Comparison of ENCODE assay signal across 22 cellular contexts in genomic region chr5:139884144-139884543, GRCh38.
A peak's percentile ranks its signal among the peaks of the same experiment; 100 is the strongest.
DNase-seq lines count a peak whose midpoint lies in the region; ATAC-seq, FAIRE-seq and TF ChIP-seq lines count a peak whose summit lies in the region.
"Had no signal": no experiment of that assay in that cellular context is flagged by ENCODE, and none has a peak within 500 bp of the region (broad histone marks: within the 10 kb centered on the region; RNA-seq: fewer than 3 reads in every experiment).

No MANE protein-coding gene starts in this region.

- H3K9me3 ChIP-seq in H1 (ENCODE audit: insufficient read depth in 2 of 2, low read depth in 1 of 2, low read length in 1 of 2) (no peaks in the 10 kb centered on the region), heart right ventricle (no peaks in the 10 kb centered on the region), prostate gland (no peaks in the 10 kb centered on the region)
- H3K9me3 ChIP-seq: MG63 had no signal

- 0 out of 2 replicates have a peak overlapping the region, but pooled peaks have one; percentile 17 for H2BK12ac ChIP-seq in H1 (ENCODE audit: low read depth, low read length)

- TF ChIP-seq EP300 in H1 (IDR thresholded peaks at IDR 0.05; ENCODE audit: borderline replicate concordance in 1 of 2, low read depth in 2 of 2, low read length in 2 of 2) = no peak

- no peak overlapping the region for H2AFZ ChIP-seq in H1 (ENCODE audit: low read length)
- H2AFZ ChIP-seq: GM23338 had no signal

- no peak overlapping the region for H3K9ac ChIP-seq in H1 (replicated peaks in 1 of 4; ENCODE audit: extremely low read depth in 1 of 4, low read depth in 3 of 4, low read length in 3 of 4)

- ATAC-seq in heart right ventricle (peak; percentile 50 to 92 (median 77)), GM19324 (IDR thresholded peaks at IDR 0.05; ENCODE audit: low FRiP score, unreplicated experiment) (no peak), GM21717 (IDR thresholded peaks at IDR 0.05; ENCODE audit: unreplicated experiment) (no peak)
- ATAC-seq: GM23338, HCT116, SK-N-SH treated with all-trans-retinoic acid at 6 μM for 48 hours had no signal

- H3K23ac ChIP-seq in H1 (ENCODE audit: insufficient read length) = no peak overlapping the region

- H3K56ac ChIP-seq in H1 (replicated peaks; ENCODE audit: insufficient read length, low read depth, low read length) = no peak overlapping the region

- no peak for TF ChIP-seq RAD21 in H1 (IDR thresholded peaks at IDR 0.05 in 1 of 2, conservative IDR thresholded peaks at IDR 0.05 in 1 of 2; ENCODE audit: low read depth in 2 of 2, low read length in 2 of 2)

- intact Hi-C loops in heart right ventricle (cut with DNase I) (loop anchor here in 1 of 10 donors (5.0 kb wide), 1 partner anchor 68 kb away; no protein-coding TSS in a partner anchor), prostate gland (cut with DNase I) (no loop called here)

- no peak overlapping the region for H4K91ac ChIP-seq in H1 (replicated peaks; ENCODE audit: insufficient read length, low read length)

- H3K4me1 ChIP-seq in H1 (replicated peaks in 1 of 4; ENCODE audit: control insufficient read depth in 3 of 4, insufficient read depth in 4 of 4, low read length in 3 of 4) = peaks cover 0 to 9% (median 0%) of the 10 kb centered on the region in 4 experiments; a peak in 3 of 7 replicates
- H3K4me1 ChIP-seq in heart right ventricle = peaks cover 0 to 48% (median 20%) of the 10 kb centered on the region in 9 donors
- H3K4me1 ChIP-seq in prostate gland (replicated peaks) = no peaks in the 10 kb centered on the region

- no peak overlapping the region for H2BK5ac ChIP-seq in H1 (ENCODE audit: low read depth, low read length)

- POLR2A ChIA-PET in H1 (lab: Charles Lee; ENCODE audit: partially characterized antibody) = no interaction called here

- H3K4me2 ChIP-seq in H1 (ENCODE audit: insufficient read depth in 1 of 2, low read depth in 2 of 2, low read length in 2 of 2) = no peak overlapping the region
- H3K4me2 ChIP-seq: GM23338 had no signal

- no peak for FAIRE-seq in H1 (lab: Jason Lieb, UNC)
- FAIRE-seq: GM12892 had no signal

- H3K27me3 ChIP-seq in H1 (replicated peaks in 1 of 4; ENCODE audit: control insufficient read depth in 3 of 4, extremely low read depth in 1 of 4, insufficient read depth in 3 of 4, low read length in 3 of 4) (peaks cover 0 to 2% (median under 1%) of the 10 kb centered on the region in 4 experiments; a peak in 3 of 7 replicates), heart right ventricle (no peaks in the 10 kb centered on the region), prostate gland (replicated peaks; ENCODE audit: insufficient read depth) (no peaks in the 10 kb centered on the region)
- H3K27me3 ChIP-seq: MG63 had no signal

- H3K27ac ChIP-seq in H1 (ENCODE audit: low read depth, low read length) (no peak overlapping the region), heart right ventricle (peak overlapping the region in 4 of 10 donors; percentile 9 to 44 (median 33)), prostate gland (peak overlapping the region; percentile 53 to 69)

- H3K4me3 ChIP-seq in H1 (ENCODE audit: extremely low read depth in 1 of 4, insufficient read depth in 2 of 4, low read depth in 3 of 4, low read length in 4 of 4) (no peak overlapping the region), heart right ventricle (no peak overlapping the region), prostate gland (no peak overlapping the region)
- H3K4me3 ChIP-seq: GM23338, MG63 had no signal

- H3K4ac ChIP-seq in H1 (replicated peaks; ENCODE audit: insufficient read length, low read depth, low read length) = no peak overlapping the region

- H2BK15ac ChIP-seq in H1 (ENCODE audit: low read length) = no peak overlapping the region

- no peak overlapping the region for H4K8ac ChIP-seq in H1 (ENCODE audit: extremely low read depth, insufficient read depth, low read length)

- H2AK5ac ChIP-seq in H1 (ENCODE audit: low read depth, low read length) = no peak overlapping the region

- no peak overlapping the region for H2BK20ac ChIP-seq in H1 (ENCODE audit: low read length)

- no peaks in the 10 kb centered on the region for H3K23me2 ChIP-seq in H1 (ENCODE audit: low read depth, low read length)

- H3K79me1 ChIP-seq in H1 (ENCODE audit: low read depth, low read length) = peaks cover 2% of the 10 kb centered on the region; the same call in 1 of the 2 replicates

- 96% methylated on average over 3 of the region's 3 CpGs; no CpG with 5 or more reads in 1 of the 2 experiments for WGBS in H1 (ENCODE audit: extremely low coverage in 1 of 2, insufficient coverage in 1 of 2, insufficient read length in 1 of 2, insufficient replicate concordance in 2 of 2, low coverage in 1 of 2, low lambda C conversion rate in 2 of 2, missing lambda C conversion rate in 1 of 2), 2 experiments
- WGBS in heart right ventricle, 2 donors = 49 to 70% methylated on average over 3 of the region's 3 CpGs
- 29% methylated on average over 3 of the region's 3 CpGs for WGBS in prostate gland

- no peaks in the 10 kb centered on the region for H4K20me1 ChIP-seq in H1 (replicated peaks in 1 of 2; ENCODE audit: control insufficient read depth in 1 of 2, insufficient read depth in 2 of 2, low read length in 2 of 2)

- H3K79me2 ChIP-seq in H1 (ENCODE audit: control insufficient read depth in 1 of 2, insufficient read depth in 2 of 2, low read length in 2 of 2) = no peaks in the 10 kb centered on the region

- DNase-seq in Ammon's horn (ENCODE audit: low spot score) = peak; percentile 37
- no peak for DNase-seq in H1 (ENCODE audit: low read depth in 1 of 2, low spot score in 2 of 2)
- DNase-seq in heart right ventricle = peak; percentile 50 to 60
- DNase-seq in prostate gland (ENCODE audit: low spot score) = peak; percentile 63
- no peak for DNase-seq in NCI-H146 treated with DMSO at 0.1 percent for 48 hours (lab: John Stamatoyannopoulos, UW; ENCODE audit: unreplicated experiment)
- no peak for DNase-seq in NCI-H1105 treated with DMSO at 0.1 percent for 48 hours (lab: John Stamatoyannopoulos, UW)
- DNase-seq: CD4-positive, alpha-beta memory T cell; Kasumi-1; MG63; NCI-H1092; NCI-H146; NCI-H2081; NCI-H446 treated with DMSO at 0.1 percent for 48 hours; NK-92 treated with Interleukin-12 subunit alpha and Interleukin-12 subunit beta, amount 100 ng/mL, for 24 hours; OCI-M1; SIG-M5 had no signal

- no peak overlapping the region for H4K5ac ChIP-seq in H1 (ENCODE audit: insufficient read length, low read depth, low read length)

- no peak for TF ChIP-seq CTCF in H1 (IDR thresholded peaks at IDR 0.05; ENCODE audit: control extremely low read depth in 1 of 3, insufficient read depth in 1 of 3, low read depth in 1 of 3, low read length in 3 of 3)
- no peak for TF ChIP-seq CTCF in heart right ventricle (IDR thresholded peaks at IDR 0.05)
- no peak for TF ChIP-seq CTCF in prostate gland (IDR thresholded peaks at IDR 0.05)

- no peak overlapping the region for H3K18ac ChIP-seq in H1 (ENCODE audit: extremely low read depth, low read length)

- H3K14ac ChIP-seq in H1 (ENCODE audit: insufficient read length) = no peak overlapping the region

- CTCF ChIA-PET in H1 (lab: Charles Lee; ENCODE audit: partially characterized antibody) = interaction anchor here (0.9 to 5.3 kb wide), 5 partner anchors 12 to 85 kb away, joined by 3 to 50 read pairs (median 10); no protein-coding TSS in a partner anchor

- no peaks in the 10 kb centered on the region for H3K36me3 ChIP-seq in H1 (ENCODE audit: control insufficient read depth in 2 of 4, insufficient read depth in 4 of 4, low read length in 3 of 4)
- peaks cover 0 to 15% (median 0%) of the 10 kb centered on the region in 9 donors for H3K36me3 ChIP-seq in heart right ventricle
- H3K36me3 ChIP-seq in prostate gland = no peaks in the 10 kb centered on the region
- H3K36me3 ChIP-seq: MG63 had no signal

- H2BK120ac ChIP-seq in H1 (replicated peaks; ENCODE audit: low read depth, low read length) = no peak overlapping the region

- no peak for TF ChIP-seq POLR2A in H1 (IDR thresholded peaks at IDR 0.05; ENCODE audit: control extremely low read depth in 1 of 2, low read depth in 2 of 2, low read length in 2 of 2)
- no peak for TF ChIP-seq POLR2A in prostate gland (IDR thresholded peaks at IDR 0.05)

TF ChIP-seq in H1, 55 proteins besides CTCF, POLR2A, EP300 and RAD21:
- TF ChIP-seq CHD1 (IDR thresholded peaks at IDR 0.05; ENCODE audit: low read depth, low read length) (no peak), NANOG (IDR thresholded peaks at IDR 0.05; ENCODE audit: insufficient read depth, low read depth, low read length, poor library complexity, severe bottlenecking) (no peak), SRF (IDR thresholded peaks at IDR 0.05; ENCODE audit: low read depth, low read length) (no peak), NRF1 (IDR thresholded peaks at IDR 0.05; ENCODE audit: low read depth, low read length) (no peak), JUN (IDR thresholded peaks at IDR 0.05; ENCODE audit: low read depth, low read length) (no peak), SIN3A (conservative IDR thresholded peaks at IDR 0.05 in 1 of 2, IDR thresholded peaks at IDR 0.05 in 1 of 2; ENCODE audit: low read depth in 1 of 2, low read length in 2 of 2) (no peak), SIRT6 (IDR thresholded peaks at IDR 0.05; ENCODE audit: low read length) (no peak), MAX (IDR thresholded peaks at IDR 0.05) (no peak), E2F6 (IDR thresholded peaks at IDR 0.05) (no peak), RBBP5 (IDR thresholded peaks at IDR 0.05; ENCODE audit: borderline replicate concordance, low read depth, low read length) (no peak)
TF ChIP-seq in H1: peak in this region for 0.

Comparison
In these comparisons a context has a peak if more than half of its experiments do, and no peak if none do; other contexts are left out.
1. DNase-seq: peak in Ammon's horn (single experiment), heart right ventricle (2 of 2) and prostate gland (single experiment); none in H1 (0 of 2), NCI-H146 treated with DMSO at 0.1 percent for 48 hours (single experiment) and NCI-H1105 treated with DMSO at 0.1 percent for 48 hours (single experiment).
2. ATAC-seq: peak in heart right ventricle (8 of 8); none in GM19324 (single experiment) and GM21717 (single experiment).